In the genomic region with DNA sequence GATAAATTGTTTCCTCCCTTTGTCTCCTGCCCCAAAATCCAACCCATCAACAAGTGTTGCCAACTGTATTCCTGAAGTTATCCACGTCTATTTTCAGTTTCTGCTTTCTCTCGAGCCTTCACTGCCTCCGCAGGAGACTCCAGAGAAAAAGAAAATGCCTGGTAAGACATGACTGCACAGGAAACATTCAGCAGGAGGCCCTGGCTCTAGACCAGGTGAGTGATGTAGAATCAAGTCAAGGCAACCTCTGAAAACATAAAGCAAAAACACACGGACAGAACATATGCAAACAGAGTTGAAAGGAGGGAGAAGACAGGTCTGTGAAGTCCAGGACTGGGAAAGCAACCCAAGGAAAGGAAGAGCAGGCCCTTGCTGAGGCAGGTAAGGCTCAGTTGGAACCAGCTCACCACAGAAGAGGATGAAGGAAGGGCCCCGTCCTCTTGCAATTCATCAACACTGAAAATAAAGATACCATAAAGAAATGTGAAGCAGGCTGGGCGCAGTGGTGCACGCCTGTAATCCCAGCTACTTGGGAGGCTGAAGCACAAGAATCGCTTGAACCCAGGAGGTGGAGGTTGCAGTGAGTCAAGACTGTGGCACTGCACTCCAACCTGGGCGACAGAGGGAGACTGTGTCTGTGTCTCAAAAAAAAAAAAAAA, we compare ENCODE assay signal across 15 cellular contexts. TPM values are rescaled to one million over a fixed set of nuclear protein-coding genes. Genes with fewer than 3 reads are reported as not detected.
DNase-seq lines count a peak whose midpoint lies in the region; ATAC-seq and TF ChIP-seq lines count a peak whose summit lies in the region.
"Had no signal": no experiment of that assay in that cellular context is flagged by ENCODE, and none has a peak within 500 bp of the region (broad histone marks: within the 10 kb centered on the region; RNA-seq: fewer than 3 reads in every experiment).

No MANE protein-coding gene starts in this region.

- CTCF ChIA-PET in MCF 10A (lab: Yijun Ruan, JAX): interaction anchor here (1.8 kb wide), 1 partner anchor 9 kb away, joined by 4 read pairs; a partner anchor contains a TSS

- no TSS peak for BruUV-seq in MCF 10A (replicated peaks; lab: Mats Ljungman, UMichigan)

- intact Hi-C loops in MCF 10A (cut with micrococcal nuclease): no loop called here
- intact Hi-C loops in breast epithelium (cut with DNase I; ENCODE audit: low total_unique reads): no loop called here

- H3K4me1 Mint-ChIP-seq in MCF 10A (ENCODE audit: insufficient read depth, unreplicated experiment) (no peaks in the 10 kb centered on the region), osteocyte (ENCODE audit: unreplicated experiment) (peaks cover 5% of the 10 kb centered on the region)
- peaks cover 23% of the 10 kb centered on the region for H3K4me1 Mint-ChIP-seq in T-helper 1 cell treated with Interleukin-12 subunit alpha and Interleukin-12 subunit beta and Interleukin-4 antibody, amounts not matched to agents 30 μg/mL and 1 μg/mL, for 36 hours (ENCODE audit: low read depth)
- peaks cover 19% of the 10 kb centered on the region for H3K4me1 Mint-ChIP-seq in central memory CD8-positive, alpha-beta T cell

- H3K27me3 Mint-ChIP-seq in MCF 10A (ENCODE audit: insufficient read depth, unreplicated experiment): no peaks in the 10 kb centered on the region
- H3K27me3 Mint-ChIP-seq in T-helper 1 cell treated with Interleukin-12 subunit alpha and Interleukin-12 subunit beta and Interleukin-4 antibody, amounts not matched to agents 30 μg/mL and 1 μg/mL, for 36 hours (ENCODE audit: low read depth): no peaks in the 10 kb centered on the region
- H3K27me3 Mint-ChIP-seq in central memory CD8-positive, alpha-beta T cell: no peaks in the 10 kb centered on the region
- no peaks in the 10 kb centered on the region for H3K27me3 Mint-ChIP-seq in osteocyte (ENCODE audit: unreplicated experiment)

- H3K4me1 ChIP-seq in breast epithelium (no peaks in the 10 kb centered on the region), skeletal muscle satellite cell (ENCODE audit: control insufficient read depth, insufficient read depth, low read length) (peaks cover 13% of the 10 kb centered on the region)
- H3K4me1 ChIP-seq: BE2C had no signal

- H3K4me3 Mint-ChIP-seq in MCF 10A (ENCODE audit: unreplicated experiment) (no peak overlapping the region), osteocyte (ENCODE audit: unreplicated experiment) (no peak overlapping the region)
- peak overlapping the region; percentile 45 for H3K4me3 Mint-ChIP-seq in T-helper 1 cell treated with Interleukin-12 subunit alpha and Interleukin-12 subunit beta and Interleukin-4 antibody, amounts not matched to agents 30 μg/mL and 1 μg/mL, for 36 hours
- no peak overlapping the region for H3K4me3 Mint-ChIP-seq in central memory CD8-positive, alpha-beta T cell

- no peaks in the 10 kb centered on the region for H3K9me3 ChIP-seq in breast epithelium
- no peaks in the 10 kb centered on the region for H3K9me3 ChIP-seq in skeletal muscle satellite cell (replicated peaks; ENCODE audit: low read length)
- H3K9me3 ChIP-seq: BE2C had no signal

- H3K36me3 ChIP-seq in breast epithelium: no peaks in the 10 kb centered on the region
- H3K36me3 ChIP-seq in skeletal muscle satellite cell (ENCODE audit: insufficient read depth, low read length): peaks cover 64% of the 10 kb centered on the region

- DNase-seq in MCF 10A (ENCODE audit: unreplicated experiment) (no peak), breast epithelium (ENCODE audit: low spot score in 2 of 2) (no peak), NAMALWA (ENCODE audit: low spot score) (no peak), osteocyte (ENCODE audit: extremely low spot score, unreplicated experiment) (no peak), C1 segment of cervical spinal cord (lab: John Stamatoyannopoulos, UW) (no peak)
- DNase-seq in central memory CD8-positive, alpha-beta T cell (ENCODE audit: low spot score in 2 of 2): no peak
- DNase-seq: BE2C, GOT3, NCI-H1417 treated with DMSO at 0.1 percent for 48 hours, NCI-H526 treated with DMSO at 0.1 percent for 48 hours, SIG-M5 had no signal

- H3K36me3 Mint-ChIP-seq in MCF 10A (ENCODE audit: insufficient read depth, unreplicated experiment): peaks cover 95% of the 10 kb centered on the region
- peaks cover 38% of the 10 kb centered on the region for H3K36me3 Mint-ChIP-seq in T-helper 1 cell treated with Interleukin-12 subunit alpha and Interleukin-12 subunit beta and Interleukin-4 antibody, amounts not matched to agents 30 μg/mL and 1 μg/mL, for 36 hours (ENCODE audit: low read depth)
- peaks cover 65% of the 10 kb centered on the region for H3K36me3 Mint-ChIP-seq in central memory CD8-positive, alpha-beta T cell (ENCODE audit: insufficient read depth)
- peaks cover 40% of the 10 kb centered on the region for H3K36me3 Mint-ChIP-seq in osteocyte (ENCODE audit: unreplicated experiment)

- H3K4me2 ChIP-seq in skeletal muscle satellite cell (ENCODE audit: low read length): peak overlapping the region; percentile 49

- POLR2A ChIA-PET in MCF 10A (lab: Yijun Ruan, JAX): no interaction called here

- H3K27me3 ChIP-seq in breast epithelium (no peaks in the 10 kb centered on the region), skeletal muscle satellite cell (ENCODE audit: control insufficient read depth, insufficient read depth, low read length) (no peaks in the 10 kb centered on the region)
- H3K27me3 ChIP-seq: BE2C, cardiac muscle cell had no signal

- no peaks in the 10 kb centered on the region for H3K9me3 Mint-ChIP-seq in MCF 10A (ENCODE audit: unreplicated experiment)
- no peaks in the 10 kb centered on the region for H3K9me3 Mint-ChIP-seq in T-helper 1 cell treated with Interleukin-12 subunit alpha and Interleukin-12 subunit beta and Interleukin-4 antibody, amounts not matched to agents 30 μg/mL and 1 μg/mL, for 36 hours
- no peaks in the 10 kb centered on the region for H3K9me3 Mint-ChIP-seq in central memory CD8-positive, alpha-beta T cell
- no peaks in the 10 kb centered on the region for H3K9me3 Mint-ChIP-seq in osteocyte (ENCODE audit: unreplicated experiment)

- no peak for ATAC-seq in central memory CD8-positive, alpha-beta T cell (replicated peaks; ENCODE audit: extremely low read depth, poor library complexity, severe bottlenecking)

- H3K27ac Mint-ChIP-seq in MCF 10A (ENCODE audit: low read depth, unreplicated experiment): peak overlapping the region; percentile 39
- peak overlapping the region; percentile 69 for H3K27ac Mint-ChIP-seq in T-helper 1 cell treated with Interleukin-12 subunit alpha and Interleukin-12 subunit beta and Interleukin-4 antibody, amounts not matched to agents 30 μg/mL and 1 μg/mL, for 36 hours
- peak overlapping the region; percentile 74 for H3K27ac Mint-ChIP-seq in central memory CD8-positive, alpha-beta T cell (ENCODE audit: low read depth)
- H3K27ac Mint-ChIP-seq in osteocyte (ENCODE audit: unreplicated experiment): no peak overlapping the region

- TF ChIP-seq POLR2A in breast epithelium (IDR thresholded peaks at IDR 0.05): no peak

- no peak overlapping the region for H3K9ac ChIP-seq in skeletal muscle satellite cell (ENCODE audit: low read depth, low read length)

- TF ChIP-seq CTCF in MCF 10A (IDR thresholded peaks at IDR 0.05; ENCODE audit: unreplicated experiment) (no peak), breast epithelium (IDR thresholded peaks at IDR 0.05) (no peak), osteocyte (IDR thresholded peaks at IDR 0.05) (no peak)

- H3K27ac ChIP-seq in breast epithelium: no peak overlapping the region
- H3K27ac ChIP-seq: cardiac muscle cell had no signal

- H3K4me3 ChIP-seq in breast epithelium: no peak overlapping the region
- H3K4me3 ChIP-seq in skeletal muscle satellite cell (ENCODE audit: low read length): no peak overlapping the region
- H3K4me3 ChIP-seq: cardiac muscle cell had no signal

RNA-seq across cellular contexts. Expression of a gene that starts 8.9 kb away (rescaled TPM):
- total RNA-seq in MCF 10A (2022) (49.2 and 62.3 TPM in 2 replicates), breast epithelium (10 to 100 TPM; 14.7 to 29.6 (median 25.2) TPM), osteocyte (33.5 and 36.3 TPM in 2 replicates)
- 25.3 and 27.6 TPM in 2 replicates for total RNA-seq in skeletal muscle satellite cell (2012; rRNA removed)

RNA-seq across cellular contexts. Expression of a gene that starts 9.7 kb away (rescaled TPM):
- total RNA-seq in MCF 10A (2022): not detected in 2 replicates
- under 1 TPM in 1 of 3 donors, not detected in 2; 0.16 TPM for total RNA-seq in breast epithelium
- total RNA-seq in skeletal muscle satellite cell (2012; rRNA removed): 0.44 TPM in 1 of 2 replicates, not detected in the other
- not detected in 2 replicates for total RNA-seq in osteocyte
- total RNA-seq: cardiac muscle cell, HT-29 had no signal

RNA-seq across cellular contexts. Expression of a gene that starts 34.4 kb away (rescaled TPM):
- total RNA-seq in MCF 10A (2022): 40.6 TPM in 2 replicates
- 10 to 100 TPM; 19.3 to 19.6 (median 19.4) TPM for total RNA-seq in breast epithelium
- total RNA-seq in skeletal muscle satellite cell (2012; rRNA removed): 8.1 and 14.9 TPM in 2 replicates
- 28.8 and 29.1 TPM in 2 replicates for total RNA-seq in osteocyte

RNA-seq across cellular contexts. Expression of a gene that starts 53.9 kb away (rescaled TPM):
- 32.3 and 35.9 TPM in 2 replicates for total RNA-seq in MCF 10A (2022)
- 10 to 100 TPM in 2 of 3 donors, 1 to 10 TPM in 1; 7.0 to 12.0 (median 11.8) TPM for total RNA-seq in breast epithelium
- 6.3 and 12.7 TPM in 2 replicates for total RNA-seq in skeletal muscle satellite cell (2012; rRNA removed)
- 33.0 and 34.9 TPM in 2 replicates for total RNA-seq in osteocyte

RNA-seq across cellular contexts. Expression of a gene that starts 57.3 kb away (rescaled TPM):
- total RNA-seq in MCF 10A (2022) (14.0 and 19.5 TPM in 2 replicates), breast epithelium (10 to 100 TPM; 45.2 to 61.3 (median 58.1) TPM), osteocyte (27.3 and 27.5 TPM in 2 replicates)
- 75.4 and 83.1 TPM in 2 replicates for total RNA-seq in skeletal muscle satellite cell (2012; rRNA removed)
